ENCODE assay signal across 8 cellular contexts in the genomic region with DNA sequence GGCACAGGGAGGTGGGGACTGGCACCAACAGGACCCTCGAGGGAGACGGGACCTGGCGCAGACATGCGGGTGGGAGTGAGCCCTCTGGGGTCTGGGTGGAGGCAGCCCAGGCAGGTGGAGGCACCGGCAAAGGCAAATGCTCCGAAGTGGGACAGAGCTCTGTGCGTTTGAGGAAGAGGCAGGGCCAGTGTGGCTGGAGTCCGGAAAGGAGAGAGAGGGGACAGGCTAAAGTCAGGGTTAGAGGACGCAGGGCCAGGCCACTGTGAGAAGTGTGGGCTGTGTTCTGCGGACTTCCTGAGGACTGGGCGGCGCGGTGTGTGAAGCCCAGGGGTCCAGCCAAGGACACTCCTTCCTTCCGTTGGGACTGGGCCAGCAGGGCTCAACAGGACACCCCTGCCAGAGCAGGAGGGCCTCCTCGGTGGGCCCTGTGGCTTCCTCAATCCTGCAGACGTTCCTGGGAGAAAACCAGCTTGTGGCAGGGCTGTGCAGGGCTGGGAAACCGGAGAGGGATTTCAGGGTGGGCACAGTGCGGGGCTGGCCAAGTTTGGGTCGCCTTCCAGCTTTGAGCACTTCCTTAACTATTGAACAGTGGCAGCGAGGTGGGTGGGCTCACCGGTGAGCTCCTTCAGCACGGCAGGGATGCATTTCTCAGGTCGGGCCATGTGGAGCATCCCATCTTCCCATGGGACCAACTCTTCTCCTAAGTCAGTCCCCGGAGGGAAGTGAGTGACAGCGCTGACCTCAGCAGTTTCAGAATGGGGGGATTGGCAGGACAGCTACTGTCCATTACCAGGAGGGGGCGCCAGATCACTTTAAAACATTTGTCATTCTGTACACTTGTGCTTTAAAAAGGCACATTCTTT. TPM values are rescaled to one million over a fixed set of nuclear protein-coding genes. Genes with fewer than 3 reads are reported as not detected.
DNase-seq lines count a peak whose midpoint lies in the region; ATAC-seq, FAIRE-seq and TF ChIP-seq lines count a peak whose summit lies in the region.

No MANE protein-coding gene starts in this region.

- intact Hi-C loops in lower lobe of right lung (cut with DNase I) = loop anchor here (10.0 kb wide), 1 partner anchor 324 kb away; no protein-coding TSS in a partner anchor

- POLR2A ChIA-PET in A549 (lab: Yijun Ruan, JAX) = interaction anchor here (0.6 to 0.9 kb wide), 4 partner anchors 22 to 337 kb away, joined by 3 to 4 read pairs (median 4); a partner anchor contains a TSS

- peak; percentile 72 to 77 for TF ChIP-seq RAD21 in A549 (conservative IDR thresholded peaks at IDR 0.05 in 1 of 2, IDR thresholded peaks at IDR 0.05 in 1 of 2)

- H3K27ac ChIP-seq in A549 = peak overlapping the region; percentile 64 to 83
- no peak overlapping the region for H3K27ac ChIP-seq in lower lobe of right lung

- CTCF ChIA-PET in A549 (lab: Yijun Ruan, JAX) = interaction anchor here (0.7 to 20.8 kb wide), 65 partner anchors 9 to 1169 kb away, joined by 3 to 565 read pairs (median 3); a partner anchor contains a TSS

- DNase-seq in A549 (ENCODE audit: low read depth in 1 of 2, low spot score in 1 of 2) (peak; percentile 60 to 78), NCI-H2196 (lab: John Stamatoyannopoulos, UW; ENCODE audit: unreplicated experiment) (peak; percentile 69), cerebellar cortex (ENCODE audit: low spot score) (peak; percentile 69), lower lobe of right lung (peak; percentile 55)
- peak; percentile 60 for DNase-seq in activated CD4-positive, CD25-positive, alpha-beta regulatory T cell treated with anti-CD3 and anti-CD28 coated beads, Interleukin-2, amount 50 U/mL, for 72 hours
- peak; percentile 22 to 43 for DNase-seq in stimulated activated CD8-positive, alpha-beta memory T cell treated with anti-CD3 and anti-CD28 coated beads, Interleukin-7, amount 100 ng/mL, for 1 hour (ENCODE audit: low read depth in 2 of 2)

- 64% methylated on average over 26 of the region's 26 CpGs for WGBS in A549 (ENCODE audit: missing lambda C conversion rate)

- H3K27me3 ChIP-seq in lower lobe of right lung (ENCODE audit: low read depth) = peaks cover 48% of the 10 kb centered on the region

- H3K4me1 ChIP-seq in A549 (peaks cover 41% of the 10 kb centered on the region), lower lobe of right lung (peaks cover 8% of the 10 kb centered on the region)

- TF ChIP-seq POLR2A in A549 (IDR thresholded peaks at IDR 0.05; ENCODE audit: low read length) = no peak

- H3K4me3 ChIP-seq in A549 = no peak overlapping the region
- peak overlapping the region; percentile 8 for H3K4me3 ChIP-seq in lower lobe of right lung

- peak overlapping the region; percentile 48 for H3K4me2 ChIP-seq in A549

- ATAC-seq in A549 (peak; percentile 47 to 73; a peak in 5 of 6 replicates), lower lobe of right lung (peak; percentile 66 to 67), GM21529 (IDR thresholded peaks at IDR 0.05; ENCODE audit: unreplicated experiment) (no peak)

- TF ChIP-seq CTCF in A549 (IDR thresholded peaks at IDR 0.05) (peak; percentile 85), GM12874 (IDR thresholded peaks at IDR 0.05; ENCODE audit: insufficient read depth, low read depth, low read length) (peak; percentile 79), lower lobe of right lung (IDR thresholded peaks at IDR 0.05) (peak; percentile 83)

- no peak for TF ChIP-seq EP300 in A549 (IDR thresholded peaks at IDR 0.05)

- FAIRE-seq in A549 (lab: Jason Lieb, UNC) = no peak

- no peaks in the 10 kb centered on the region for H3K36me3 ChIP-seq in lower lobe of right lung

- H3K9me3 ChIP-seq in A549 = no peaks in the 10 kb centered on the region
- H3K9me3 ChIP-seq in lower lobe of right lung = no peaks in the 10 kb centered on the region

TF ChIP-seq in A549, 52 proteins besides CTCF, POLR2A, EP300 and RAD21:
- no peak for TF ChIP-seq ESRRA (IDR thresholded peaks at IDR 0.05; ENCODE audit: borderline replicate concordance, low read length)
- TF ChIP-seq JUN (IDR thresholded peaks at IDR 0.05) = 0 out of 5 replicates have a peak, but pooled peaks of 1 of the 2 experiments have one; percentile 4
- no peak for TF ChIP-seq EHF (CRISPR knock-in tag; IDR thresholded peaks at IDR 0.05)
- TF ChIP-seq FOXS1 (CRISPR knock-in tag; IDR thresholded peaks at IDR 0.05) = no peak
- TF ChIP-seq POLR2AphosphoS2 (conservative IDR thresholded peaks at IDR 0.05; ENCODE audit: low read length) = no peak
- TF ChIP-seq MYC (IDR thresholded peaks at IDR 0.05; ENCODE audit: borderline replicate concordance, low read length) = no peak
- TF ChIP-seq HOXB13 (CRISPR knock-in tag; IDR thresholded peaks at IDR 0.05; ENCODE audit: low read depth) = no peak
- peak; percentile 58 for TF ChIP-seq SMC3 (IDR thresholded peaks at IDR 0.05)
- TF ChIP-seq PHF8 (IDR thresholded peaks at IDR 0.05; ENCODE audit: borderline replicate concordance, low read depth) = no peak
- peak; percentile 100 for TF ChIP-seq MAFK (IDR thresholded peaks at IDR 0.05; ENCODE audit: partially characterized antibody)
- TF ChIP-seq BHLHE40 (IDR thresholded peaks at IDR 0.05; ENCODE audit: low read depth, low read length) = no peak
- no peak for TF ChIP-seq CBX2 (IDR thresholded peaks at IDR 0.05; ENCODE audit: borderline replicate concordance, low read depth)
- TF ChIP-seq NFE2L2 (conservative IDR thresholded peaks at IDR 0.05; ENCODE audit: low read length) = no peak
- no peak for TF ChIP-seq CHD2 (IDR thresholded peaks at IDR 0.05; ENCODE audit: low read length, partially characterized antibody)
- TF ChIP-seq TP53 (CRISPR knock-in tag; IDR thresholded peaks at IDR 0.05) = no peak
- TF ChIP-seq, protein P1, sequence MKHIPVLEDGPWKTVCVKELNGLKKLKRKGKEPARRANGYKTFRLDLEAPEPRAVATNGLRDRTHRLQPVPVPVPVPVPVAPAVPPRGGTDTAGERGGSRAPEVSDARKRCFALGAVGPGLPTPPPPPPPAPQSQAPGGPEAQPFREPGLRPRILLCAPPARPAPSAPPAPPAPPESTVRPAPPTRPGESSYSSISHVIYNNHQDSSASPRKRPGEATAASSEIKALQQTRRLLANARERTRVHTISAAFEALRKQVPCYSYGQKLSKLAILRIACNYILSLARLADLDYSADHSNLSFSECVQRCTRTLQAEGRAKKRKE (CRISPR knock-in tag; IDR thresholded peaks at IDR 0.05; ENCODE audit: low read depth) = no peak
- no peak for TF ChIP-seq GATA3 (IDR thresholded peaks at IDR 0.05; ENCODE audit: borderline replicate concordance)
- TF ChIP-seq SREBF2 (IDR thresholded peaks at IDR 0.05) = no peak
- TF ChIP-seq HOXA7 (CRISPR knock-in tag; IDR thresholded peaks at IDR 0.05) = no peak
- TF ChIP-seq KDM5A (IDR thresholded peaks at IDR 0.05) = no peak
- TF ChIP-seq RFX5 (IDR thresholded peaks at IDR 0.05) = 0 out of 2 replicates have a peak, but pooled peaks have one; percentile 44
- TF ChIP-seq KDM1A (IDR thresholded peaks at IDR 0.05; ENCODE audit: low read depth) = no peak
- TF ChIP-seq MAZ (IDR thresholded peaks at IDR 0.05; ENCODE audit: borderline replicate concordance, low read depth, low read length) = no peak
- no peak for TF ChIP-seq ZNF302 (CRISPR knock-in tag; IDR thresholded peaks at IDR 0.05)
TF ChIP-seq in A549: peak in this region for 4.

RNA-seq across cellular contexts. Expression of a gene that starts 22.5 kb away (rescaled TPM):
- 4.4 and 4.8 TPM in 2 replicates for polyA plus RNA-seq in A549 (2011; rRNA removed)
- 4.0 and 5.9 TPM in 2 replicates for polyA plus RNA-seq in A549 (2012; cell fraction: cytosol; rRNA removed)
- polyA plus RNA-seq in A549 (2012; cell fraction: nucleus; rRNA removed) = 6.0 and 6.6 TPM in 2 replicates
- polyA plus RNA-seq in A549 (2017; fragmentation: RNase III; extraction: RNeasy Plus Mini Kit Qiagen cat#74134 plus additional on column Dnase treatment) = 5.3 to 6.0 TPM (median 5.7 TPM) in 3 replicates
- polyA minus RNA-seq in A549 (2011; rRNA and poly(A)+ RNA removed) = 6.2 and 8.5 TPM in 2 replicates
- 4.7 TPM for total RNA-seq in lower lobe of right lung

RNA-seq across cellular contexts. Expression of a gene that starts 22.8 kb away (rescaled TPM):
- 49.0 and 104 TPM in 2 replicates for polyA plus RNA-seq in A549 (2011; rRNA removed)
- 39.7 and 51.9 TPM in 2 replicates for polyA plus RNA-seq in A549 (2012; cell fraction: cytosol; rRNA removed)
- polyA plus RNA-seq in A549 (2012; cell fraction: nucleus; rRNA removed) = 15.8 and 31.3 TPM in 2 replicates
- 106 to 120 TPM (median 114 TPM) in 3 replicates for polyA plus RNA-seq in A549 (2017; fragmentation: RNase III; extraction: RNeasy Plus Mini Kit Qiagen cat#74134 plus additional on column Dnase treatment)
- polyA minus RNA-seq in A549 (2011; rRNA and poly(A)+ RNA removed) = 18.4 and 25.7 TPM in 2 replicates
- total RNA-seq in lower lobe of right lung = 31.2 TPM

RNA-seq across cellular contexts. Expression of a gene that starts 41.8 kb away (rescaled TPM):
- polyA plus RNA-seq in A549 (2011; rRNA removed) (8.5 and 9.7 TPM in 2 replicates), A549 (2017; fragmentation: RNase III; extraction: RNeasy Plus Mini Kit Qiagen cat#74134 plus additional on column Dnase treatment) (11.3 to 13.7 TPM (median 12.3 TPM) in 3 replicates)
- 14.5 and 22.3 TPM in 2 replicates for polyA plus RNA-seq in A549 (2012; cell fraction: cytosol; rRNA removed)
- polyA plus RNA-seq in A549 (2012; cell fraction: nucleus; rRNA removed) = 17.9 and 22.5 TPM in 2 replicates
- 8.7 and 9.9 TPM in 2 replicates for polyA minus RNA-seq in A549 (2011; rRNA and poly(A)+ RNA removed)
- total RNA-seq in lower lobe of right lung = not detected

RNA-seq across cellular contexts. Expression of a gene that starts 49.8 kb away (rescaled TPM):
- polyA plus RNA-seq in A549 (2011; rRNA removed) = 36.7 and 54.9 TPM in 2 replicates
- polyA plus RNA-seq in A549 (2012; cell fraction: cytosol; rRNA removed) = 14.3 and 15.8 TPM in 2 replicates
- 14.8 and 22.2 TPM in 2 replicates for polyA plus RNA-seq in A549 (2012; cell fraction: nucleus; rRNA removed)
- 37.2 to 40.9 TPM (median 38.1 TPM) in 3 replicates for polyA plus RNA-seq in A549 (2017; fragmentation: RNase III; extraction: RNeasy Plus Mini Kit Qiagen cat#74134 plus additional on column Dnase treatment)
- 58.0 and 60.5 TPM in 2 replicates for polyA minus RNA-seq in A549 (2011; rRNA and poly(A)+ RNA removed)
- total RNA-seq in lower lobe of right lung = 58.3 TPM
